In genomic region chr10:124860426-124860825, GRCh38 we compare ENCODE assay signal across 32 cellular contexts.
"Had no signal": no experiment of that assay in that cellular context is flagged by ENCODE, and none has a peak within 500 bp of the region (broad histone marks: within the 10 kb centered on the region; RNA-seq: fewer than 3 reads in every experiment).

No MANE protein-coding gene starts in this region.

- DNase-seq: Kasumi-1, KG1, MG63, MM.1S, MV-4-11, NCI-H1048, NCI-H1092, NCI-H1092 treated with DMSO at 0.1 percent for 48 hours, NCI-H1105, NCI-H1105 treated with DMSO at 0.1 percent for 48 hours, NCI-H1417, NCI-H1417 treated with DMSO at 0.1 percent for 48 hours, NCI-H1436, NCI-H1436 treated with DMSO at 0.1 percent for 48 hours, NCI-H146, NCI-H1694, NCI-H1694 treated with DMSO at 0.1 percent for 48 hours, NCI-H187, NCI-H187 treated with DMSO at 0.1 percent for 48 hours, NCI-H1930, NCI-H2029, NCI-H2029 treated with DMSO at 0.1 percent for 48 hours, NCI-H2081, NCI-H2081 treated with DMSO at 0.1 percent for 48 hours, NCI-H2107, NCI-H2171, NCI-H2171 treated with DMSO at 0.1 percent for 48 hours, NCI-H2227 treated with DMSO at 0.1 percent for 48 hours, NCI-H226, NCI-H345, NCI-H446, NCI-H446 treated with DMSO at 0.1 percent for 48 hours had no signal
